Comparison of ENCODE assay signal across 8 cellular contexts in genomic region chr10:3902809-3903410, GRCh38.
DNase-seq lines count a peak whose midpoint lies in the region; ATAC-seq and TF ChIP-seq lines count a peak whose summit lies in the region.

No MANE protein-coding gene starts in this region.

- H2AFZ ChIP-seq in ACC112 (ENCODE audit: low read length, unreplicated experiment) = peak overlapping the region; percentile 51

- no peaks in the 10 kb centered on the region for H3K27me3 ChIP-seq in ACC112 (ENCODE audit: insufficient read depth, low read length)
- no peaks in the 10 kb centered on the region for H3K27me3 ChIP-seq in upper lobe of right lung
- no peaks in the 10 kb centered on the region for H3K27me3 ChIP-seq in adrenal gland

- H3K27ac ChIP-seq in ACC112 (ENCODE audit: low read depth, low read length) (peak overlapping the region; percentile 81), upper lobe of right lung (no peak overlapping the region), adrenal gland (no peak overlapping the region)

- H3K36me3 ChIP-seq in ACC112 (ENCODE audit: insufficient read depth, low read length) = no peaks in the 10 kb centered on the region
- no peaks in the 10 kb centered on the region for H3K36me3 ChIP-seq in upper lobe of right lung
- H3K36me3 ChIP-seq in adrenal gland (replicated peaks in 1 of 2) = no peaks in the 10 kb centered on the region

- no peaks in the 10 kb centered on the region for H3K9me3 ChIP-seq in upper lobe of right lung
- no peaks in the 10 kb centered on the region for H3K9me3 ChIP-seq in adrenal gland (replicated peaks in 1 of 3)

- peak; percentile 40 for DNase-seq in fibroblast of peridontal ligament (ENCODE audit: extremely low read depth)
- DNase-seq in upper lobe of right lung = no peak
- DNase-seq in adrenal gland = no peak
- no peak for DNase-seq in DMS 273 treated with DMSO at 0.1 percent for 48 hours (lab: John Stamatoyannopoulos, UW)

- no peak for TF ChIP-seq CTCF in upper lobe of right lung (IDR thresholded peaks at IDR 0.05)
- TF ChIP-seq CTCF in adrenal gland (IDR thresholded peaks at IDR 0.05) = no peak

- H3K4me3 ChIP-seq in ACC112 (ENCODE audit: low read depth, low read length) = no peak overlapping the region
- H3K4me3 ChIP-seq in upper lobe of right lung = no peak overlapping the region
- no peak overlapping the region for H3K4me3 ChIP-seq in adrenal gland

- intact Hi-C loops in upper lobe of right lung (cut with DNase I) (no loop called here), adrenal gland (cut with DNase I) (no loop called here)

- no peak for TF ChIP-seq POLR2A in adrenal gland (IDR thresholded peaks at IDR 0.05)

- H3K79me2 ChIP-seq in ACC112 (ENCODE audit: control insufficient read depth, insufficient read depth, low read length, unreplicated experiment) = no peaks in the 10 kb centered on the region

- H3K4me1 ChIP-seq in ACC112 (ENCODE audit: control insufficient read depth, insufficient read depth, low read length, unreplicated experiment) = peaks cover 44% of the 10 kb centered on the region
- peaks cover 9% of the 10 kb centered on the region for H3K4me1 ChIP-seq in upper lobe of right lung
- no peaks in the 10 kb centered on the region for H3K4me1 ChIP-seq in adrenal gland (replicated peaks in 1 of 2)

- 91 to 98% (median 94%) methylated on average over 6 of the region's 6 CpGs for WGBS in adrenal gland, 4 donors

- peak; percentile 25 for ATAC-seq in GM19438 (IDR thresholded peaks at IDR 0.05; ENCODE audit: low read depth, unreplicated experiment)
- peak; percentile 12 for ATAC-seq in HG03521 (IDR thresholded peaks at IDR 0.05; ENCODE audit: unreplicated experiment)
- ATAC-seq in upper lobe of right lung = no peak
- no peak for ATAC-seq in HG03039 (IDR thresholded peaks at IDR 0.05; ENCODE audit: unreplicated experiment)

Comparison
In these comparisons a context has a peak if more than half of its experiments do, and no peak if none do; other contexts are left out.
1. ATAC-seq: peak in GM19438 (single experiment) and HG03521 (single experiment); none in upper lobe of right lung (single experiment) and HG03039 (single experiment).